ENCODE assay signal across 3 cellular contexts in the genomic region with DNA sequence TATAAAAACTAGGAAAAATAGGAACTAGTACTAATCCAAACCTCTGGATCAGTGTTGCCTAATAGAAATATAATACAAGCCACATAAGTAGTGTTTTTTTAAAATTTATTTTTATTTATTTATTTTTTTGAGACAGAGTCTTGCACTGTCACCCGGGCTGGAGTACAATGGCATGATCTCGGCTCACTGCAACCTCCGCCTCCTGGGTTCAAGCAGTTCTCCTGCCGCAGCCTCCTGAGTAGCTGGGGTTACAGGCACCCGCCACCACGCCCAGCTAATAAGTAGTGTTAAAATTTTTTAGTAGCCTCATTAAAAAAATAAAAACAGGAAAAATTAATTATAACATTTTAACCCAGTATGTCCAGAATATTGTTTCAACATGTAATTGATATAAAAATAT.
DNase-seq lines count a peak whose midpoint lies in the region; FAIRE-seq lines count a peak whose summit lies in the region.
"Not testable (repeated sequence)": the region's sequence is repeated elsewhere in the genome, so short reads cannot be mapped to it uniquely, and the experiment has no call there.

No MANE protein-coding gene starts in this region.

- H3K4me3 ChIP-seq in small intestine (ENCODE audit: low read depth in 1 of 2, low read length in 2 of 2): not testable (repeated sequence)

- H3K36me3 ChIP-seq in small intestine (ENCODE audit: control insufficient read depth in 2 of 2, insufficient read depth in 2 of 2, low read length in 2 of 2): not testable (repeated sequence)

- not testable (repeated sequence) for H3K9me3 ChIP-seq in small intestine (ENCODE audit: control insufficient read depth, low read depth)

- DNase-seq in frontal cortex (ENCODE audit: low spot score in 2 of 2); small intestine: not testable (repeated sequence)
- peak; percentile 60 for DNase-seq in posterior vena cava (ENCODE audit: low spot score)

- not testable (repeated sequence) for H3K27me3 ChIP-seq in small intestine (ENCODE audit: control insufficient read depth in 2 of 2, insufficient read depth in 2 of 2, low read length in 2 of 2)

- intact Hi-C loops in posterior vena cava (cut with DNase I): not testable (repeated sequence)

- H3K27ac ChIP-seq in small intestine (ENCODE audit: low read depth in 1 of 2, low read length in 1 of 2): not testable (repeated sequence)

- H3K4me1 ChIP-seq in small intestine (ENCODE audit: control insufficient read depth in 2 of 2, insufficient read depth in 1 of 2, low read depth in 1 of 2, low read length in 1 of 2): not testable (repeated sequence)

- WGBS in small intestine, 3 donors: 95 to 99% (median 97%) methylated on average over 6 of the region's 6 CpGs

- peak; percentile 36 for FAIRE-seq in frontal cortex (lab: Jason Lieb, UNC)
- peak; percentile 68 for FAIRE-seq in small intestine (lab: Jason Lieb, UNC)
